In genomic region chr11:73225851-73226250, GRCh38 we compare ENCODE assay signal across 17 cellular contexts. TPM values are rescaled to one million over a fixed set of nuclear protein-coding genes. Genes with fewer than 3 reads are reported as not detected.
"Had no signal": no experiment of that assay in that cellular context is flagged by ENCODE, and none has a peak within 500 bp of the region (broad histone marks: within the 10 kb centered on the region; RNA-seq: fewer than 3 reads in every experiment).

No MANE protein-coding gene starts in this region.

- H3K27ac ChIP-seq: epithelial cell of prostate, hepatocyte, prostate gland, uterus had no signal

- H3K4me2 ChIP-seq: hepatocyte had no signal

- H2AFZ ChIP-seq: hepatocyte had no signal

- H3K36me3 Mint-ChIP-seq: naive thymus-derived CD4-positive, alpha-beta T cell had no signal

- H3K4me1 ChIP-seq: prostate gland, uterus had no signal

- H3K4me3 Mint-ChIP-seq: activated naive CD4-positive, alpha-beta T cell treated with anti-CD3 and anti-CD28 coated beads for 36 hours; activated T-cell treated with anti-CD3 and anti-CD28 coated beads, Interleukin-2, amount 50 U/mL, for 72 hours; naive thymus-derived CD4-positive, alpha-beta T cell; stimulated activated naive CD8-positive, alpha-beta T cell treated with anti-CD3 and anti-CD28 coated beads, Interleukin-15, Interleukin-2, amounts not matched to agents 100 ng/mL and 50 ng/mL, for 24 hours had no signal

- H3K9me3 ChIP-seq: prostate gland, uterus had no signal

- DNase-seq: activated CD4-positive, alpha-beta T cell treated with anti-CD3 and anti-CD28 coated beads, Interleukin-2, amount 50 U/mL, for 4 hours; activated naive CD4-positive, alpha-beta T cell treated with anti-CD3 and anti-CD28 coated beads for 36 hours; activated T-cell treated with anti-CD3 and anti-CD28 coated beads, Interleukin-2, amount 50 U/mL, for 72 hours; cortex of kidney; effector CD8-positive, alpha-beta T cell; naive thymus-derived CD4-positive, alpha-beta T cell; nucleus accumbens; stimulated activated CD4-positive, alpha-beta T cell treated with anti-CD3 and anti-CD28 coated beads, Interleukin-4, amount 100 ng/mL, for 1 hour; stimulated activated CD8-positive, alpha-beta memory T cell treated with anti-CD3 and anti-CD28 coated beads, Interleukin-4, amount 100 ng/mL, for 48 hours; T-helper 2 cell had no signal

- H3K27me3 ChIP-seq: hepatocyte, uterus had no signal

- H3K79me2 ChIP-seq: hepatocyte had no signal

- H3K4me3 ChIP-seq: hepatocyte, prostate gland, uterus had no signal

- H3K9me3 Mint-ChIP-seq: activated naive CD4-positive, alpha-beta T cell treated with anti-CD3 and anti-CD28 coated beads for 36 hours; activated T-cell treated with anti-CD3 and anti-CD28 coated beads, Interleukin-2, amount 50 U/mL, for 72 hours; stimulated activated naive CD8-positive, alpha-beta T cell treated with anti-CD3 and anti-CD28 coated beads, Interleukin-15, Interleukin-2, amounts not matched to agents 100 ng/mL and 50 ng/mL, for 24 hours had no signal

- ATAC-seq: activated CD4-positive, CD25-positive, alpha-beta regulatory T cell treated with anti-CD3 and anti-CD28 coated beads, Interleukin-2, amount 50 U/mL, for 24 hours; activated T-cell treated with anti-CD3 and anti-CD28 coated beads, Interleukin-2, amount 50 U/mL, for 72 hours; naive thymus-derived CD4-positive, alpha-beta T cell had no signal

- H3K36me3 ChIP-seq: prostate gland, uterus had no signal

- H3K27ac Mint-ChIP-seq: activated naive CD4-positive, alpha-beta T cell treated with anti-CD3 and anti-CD28 coated beads for 36 hours; activated T-cell treated with anti-CD3 and anti-CD28 coated beads, Interleukin-2, amount 50 U/mL, for 72 hours; naive thymus-derived CD4-positive, alpha-beta T cell; stimulated activated naive CD8-positive, alpha-beta T cell treated with anti-CD3 and anti-CD28 coated beads, Interleukin-15, Interleukin-2, amounts not matched to agents 100 ng/mL and 50 ng/mL, for 24 hours had no signal

RNA-seq across cellular contexts. Expression of gene P2RY2, which starts 7.8 kb away (rescaled TPM):
- total RNA-seq: activated naive CD4-positive, alpha-beta T cell treated with anti-CD3 and anti-CD28 coated beads for 36 hours; activated T-cell treated with anti-CD3 and anti-CD28 coated beads, Interleukin-2, amount 50 U/mL, for 72 hours; temporal lobe had no signal
- polyA plus RNA-seq: naive thymus-derived CD4-positive, alpha-beta T cell had no signal

RNA-seq across cellular contexts. Expression of gene P2RY6, which starts 46.3 kb away (rescaled TPM):
- total RNA-seq: activated naive CD4-positive, alpha-beta T cell treated with anti-CD3 and anti-CD28 coated beads for 36 hours; activated T-cell treated with anti-CD3 and anti-CD28 coated beads, Interleukin-2, amount 50 U/mL, for 72 hours had no signal
- polyA plus RNA-seq: naive thymus-derived CD4-positive, alpha-beta T cell had no signal
